24 cellular contexts compared by ENCODE assay signal in genomic region chr1:35902671-35903070, GRCh38. TPM values are rescaled to one million over a fixed set of nuclear protein-coding genes. Genes with fewer than 3 reads are reported as not detected.
DNase-seq lines count a peak whose midpoint lies in the region; ATAC-seq and TF ChIP-seq lines count a peak whose summit lies in the region.
"Had no signal": no experiment of that assay in that cellular context is flagged by ENCODE, and none has a peak within 500 bp of the region (broad histone marks: within the 10 kb centered on the region; RNA-seq: fewer than 3 reads in every experiment).

No MANE protein-coding gene starts in this region.

- H3K36me3 ChIP-seq in right atrium auricular region (peaks cover 62% of the 10 kb centered on the region), left ventricle myocardium inferior (peaks cover 90% of the 10 kb centered on the region)
- H3K36me3 ChIP-seq: BE2C had no signal

- no peak for TF ChIP-seq CTCF in right atrium auricular region (IDR thresholded peaks at IDR 0.05)
- no peak for TF ChIP-seq CTCF in left ventricle myocardium inferior (IDR thresholded peaks at IDR 0.05; ENCODE audit: borderline replicate concordance)

- H3K9me3 ChIP-seq in right atrium auricular region (no peaks in the 10 kb centered on the region), left ventricle myocardium inferior (replicated peaks) (no peaks in the 10 kb centered on the region), right cardiac atrium (ENCODE audit: control insufficient read depth, low read length) (no peaks in the 10 kb centered on the region)
- H3K9me3 ChIP-seq: BE2C, BLaER1 had no signal

- H3K4me3 ChIP-seq in right atrium auricular region (no peak overlapping the region), left ventricle myocardium inferior (no peak overlapping the region), right cardiac atrium (ENCODE audit: low read length) (no peak overlapping the region)
- H3K4me3 ChIP-seq: BLaER1, GM12878 had no signal

- peak; percentile 39 for ATAC-seq in Right ventricle myocardium inferior
- ATAC-seq in left ventricle myocardium superior: no peak
- peak; percentile 74 to 75 for ATAC-seq in right cardiac atrium
- ATAC-seq: GM12878 had no signal

- H3K27me3 ChIP-seq in right atrium auricular region: no peaks in the 10 kb centered on the region
- H3K27me3 ChIP-seq in left ventricle myocardium inferior (ENCODE audit: low read depth): no peaks in the 10 kb centered on the region
- no peaks in the 10 kb centered on the region for H3K27me3 ChIP-seq in right cardiac atrium (ENCODE audit: control insufficient read depth, insufficient read depth)
- H3K27me3 ChIP-seq: BE2C, BLaER1 had no signal

- WGBS in right cardiac atrium: 70% methylated on average over 2 of the region's 2 CpGs

- intact Hi-C loops in Right ventricle myocardium inferior (cut with DNase I): no loop called here
- intact Hi-C loops in left ventricle myocardium superior (cut with micrococcal nuclease): no loop called here
- intact Hi-C loops in left ventricle myocardium inferior (cut with micrococcal nuclease): no loop called here
- intact Hi-C loops in right cardiac atrium (cut with DNase I): no loop called here

- H3K4me1 ChIP-seq in right atrium auricular region (no peaks in the 10 kb centered on the region), left ventricle myocardium inferior (no peaks in the 10 kb centered on the region), right cardiac atrium (ENCODE audit: control insufficient read depth, insufficient read depth, low read length) (peaks cover 3% of the 10 kb centered on the region)
- H3K4me1 ChIP-seq: BE2C, BLaER1 had no signal

- H3K27ac ChIP-seq in right atrium auricular region (peak overlapping the region; percentile 27 to 48), left ventricle myocardium inferior (replicated peaks) (no peak overlapping the region), right cardiac atrium (ENCODE audit: low read length) (no peak overlapping the region)
- H3K27ac ChIP-seq: BLaER1 had no signal

- DNase-seq in Right ventricle myocardium inferior (ENCODE audit: missing footprints): no peak
- no peak for DNase-seq in left ventricle myocardium superior
- DNase-seq in right atrium auricular region (ENCODE audit: low spot score): no peak
- no peak for DNase-seq in left ventricle myocardium inferior
- DNase-seq in right cardiac atrium: no peak
- no peak for DNase-seq in NCI-H2081 treated with DMSO at 0.1 percent for 48 hours (lab: John Stamatoyannopoulos, UW)
- DNase-seq in hypothalamus (lab: John Stamatoyannopoulos, UW): no peak
- DNase-seq: 8988T; ACHN; BE2C; C1 segment of cervical spinal cord; CD4-positive, alpha-beta memory T cell; CD4-positive, CD25-positive, alpha-beta regulatory T cell; CD8-positive, alpha-beta memory T cell; COR-L47; DMS 273 treated with DMSO at 0.1 percent for 48 hours; DMS153; DMS53; DMS79; DND-41; EL; GDM1 had no signal

RNA-seq across cellular contexts. Expression of gene AGO1, which starts 19.7 kb away (rescaled TPM):
- total RNA-seq in Right ventricle myocardium inferior: 17.5 TPM
- 20.3 TPM for total RNA-seq in left ventricle myocardium superior
- 10 to 100 TPM; 20.3 to 22.1 TPM for total RNA-seq in right atrium auricular region
- 18.8 TPM for total RNA-seq in left ventricle myocardium inferior
- 10 to 100 TPM; 26.9 to 35.4 (median 29.8) TPM for total RNA-seq in right cardiac atrium
- 4.9 TPM for polyA plus RNA-seq in right cardiac atrium

RNA-seq across cellular contexts. Expression of gene AGO3, which starts 28.2 kb away (rescaled TPM):
- total RNA-seq in Right ventricle myocardium inferior (12.0 TPM), left ventricle myocardium superior (14.2 TPM), right atrium auricular region (10 to 100 TPM; 10.1 to 10.6 TPM), left ventricle myocardium inferior (12.1 TPM), right cardiac atrium (10 to 100 TPM; 17.7 to 24.1 (median 20.2) TPM)
- polyA plus RNA-seq in right cardiac atrium: 3.8 TPM

Comparison
In these comparisons a context has a peak if more than half of its experiments do, and no peak if none do; other contexts are left out.
1. H3K27ac ChIP-seq: peak in right atrium auricular region (2 of 2); none in left ventricle myocardium inferior (single experiment) and right cardiac atrium (single experiment).